19 cellular contexts compared by ENCODE assay signal in the genomic region with DNA sequence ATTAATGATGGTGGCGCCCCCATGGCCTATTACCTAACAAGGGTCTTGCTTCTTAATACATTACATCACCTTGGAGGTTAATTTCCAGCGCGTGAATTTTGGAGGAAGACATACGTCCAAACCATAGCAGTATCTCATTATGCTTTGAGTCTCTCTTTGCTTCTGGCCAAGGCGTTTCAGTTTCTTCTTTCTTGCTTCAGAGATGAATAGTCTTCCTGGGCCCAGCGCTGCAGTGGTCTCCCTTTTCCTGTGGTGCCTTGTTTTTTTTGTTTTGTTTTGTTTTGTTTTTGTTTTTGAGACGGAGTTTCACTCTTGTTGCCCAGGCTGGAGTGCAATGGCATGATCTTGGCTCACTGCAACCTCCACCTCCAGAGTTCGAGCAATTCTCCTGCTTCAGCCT.
"Had no signal": no experiment of that assay in that cellular context is flagged by ENCODE, and none has a peak within 500 bp of the region (broad histone marks: within the 10 kb centered on the region; RNA-seq: fewer than 3 reads in every experiment).

No MANE protein-coding gene starts in this region.

- H3K4me1 ChIP-seq: foreskin keratinocyte, gastroesophageal sphincter, heart right ventricle, lower lobe of right lung had no signal

- H3K4me3 Mint-ChIP-seq: mesothelial cell of epicardium had no signal

- H3K4me3 ChIP-seq: coronary artery, dorsolateral prefrontal cortex, esophagus muscularis mucosa, gastroesophageal sphincter, heart right ventricle, left lung, lower lobe of right lung, mucosa of descending colon had no signal

- H3K27me3 Mint-ChIP-seq: naive B cell had no signal

- H3K27ac ChIP-seq: coronary artery, dorsolateral prefrontal cortex, esophagus muscularis mucosa, foreskin keratinocyte, gastroesophageal sphincter, heart right ventricle, left lung, lower lobe of right lung had no signal

- H3K36me3 ChIP-seq: esophagus muscularis mucosa, gastroesophageal sphincter, heart right ventricle, left lung, lower lobe of right lung had no signal

- H3K9me3 ChIP-seq: esophagus muscularis mucosa, gastroesophageal sphincter, heart right ventricle, left lung, lower lobe of right lung, mucosa of descending colon had no signal

- DNase-seq: dermis blood vessel endothelial cell; dorsolateral prefrontal cortex; effector CD4-positive, alpha-beta T cell; effector memory CD4-positive, alpha-beta T cell; foreskin keratinocyte; head of caudate nucleus; heart right ventricle; hippocampal formation; left cardiac atrium; left lung; left ventricle myocardium superior; lower lobe of right lung; mesenchymal stem cell; mucosa of descending colon; naive B cell had no signal

- H3K27ac Mint-ChIP-seq: mesothelial cell of epicardium, naive B cell had no signal

- ATAC-seq: foreskin keratinocyte, gastroesophageal sphincter, heart right ventricle, left cardiac atrium, left lung, left ventricle myocardium superior, lower lobe of right lung, mucosa of descending colon had no signal

- H3K27me3 ChIP-seq: dorsolateral prefrontal cortex, esophagus muscularis mucosa, foreskin keratinocyte, gastroesophageal sphincter, heart right ventricle, left lung had no signal

- H3K36me3 Mint-ChIP-seq: naive B cell had no signal
